Comparison of ENCODE assay signal across 8 cellular contexts in the genomic region with DNA sequence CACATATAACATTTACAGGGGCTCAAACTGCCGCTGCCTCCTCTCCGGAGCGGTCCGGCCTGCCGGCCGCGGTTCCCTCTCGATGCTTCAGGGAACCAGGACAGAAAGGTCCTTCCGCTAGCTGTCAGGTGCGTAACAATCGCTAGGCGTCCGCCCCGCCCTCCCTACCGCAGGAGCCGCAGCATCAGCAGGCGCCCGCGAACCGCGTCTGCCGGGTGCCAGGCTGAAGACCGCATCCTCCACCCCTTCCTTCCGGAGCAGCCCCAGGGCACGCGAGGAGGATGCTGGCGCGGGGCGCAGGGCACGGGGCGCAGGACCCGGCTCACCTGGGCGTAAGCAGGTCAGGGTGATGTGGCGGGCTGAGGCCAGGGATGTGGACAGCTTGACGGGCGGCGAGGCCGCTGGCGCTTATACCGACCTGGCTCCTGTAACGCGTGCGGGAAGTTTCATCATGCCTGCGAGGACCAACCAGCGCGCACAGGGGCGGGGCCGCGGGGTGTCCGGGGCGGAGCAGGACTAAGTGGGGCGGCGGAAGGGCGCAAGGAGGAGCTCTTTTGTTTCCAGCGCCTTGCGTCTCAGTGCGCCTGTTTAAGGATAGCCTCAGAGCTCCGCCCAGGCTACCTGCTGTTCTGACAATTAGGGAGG. TPM values are rescaled to one million over a fixed set of nuclear protein-coding genes. Genes with fewer than 3 reads are reported as not detected.
DNase-seq lines count a peak whose midpoint lies in the region; ATAC-seq, FAIRE-seq and TF ChIP-seq lines count a peak whose summit lies in the region.

A gene with protein sequence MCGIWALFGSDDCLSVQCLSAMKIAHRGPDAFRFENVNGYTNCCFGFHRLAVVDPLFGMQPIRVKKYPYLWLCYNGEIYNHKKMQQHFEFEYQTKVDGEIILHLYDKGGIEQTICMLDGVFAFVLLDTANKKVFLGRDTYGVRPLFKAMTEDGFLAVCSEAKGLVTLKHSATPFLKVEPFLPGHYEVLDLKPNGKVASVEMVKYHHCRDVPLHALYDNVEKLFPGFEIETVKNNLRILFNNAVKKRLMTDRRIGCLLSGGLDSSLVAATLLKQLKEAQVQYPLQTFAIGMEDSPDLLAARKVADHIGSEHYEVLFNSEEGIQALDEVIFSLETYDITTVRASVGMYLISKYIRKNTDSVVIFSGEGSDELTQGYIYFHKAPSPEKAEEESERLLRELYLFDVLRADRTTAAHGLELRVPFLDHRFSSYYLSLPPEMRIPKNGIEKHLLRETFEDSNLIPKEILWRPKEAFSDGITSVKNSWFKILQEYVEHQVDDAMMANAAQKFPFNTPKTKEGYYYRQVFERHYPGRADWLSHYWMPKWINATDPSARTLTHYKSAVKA (minus strand): TSS at position 384 of the 645 bp plus-strand sequence. CDS start 3,252 bp downstream, outside the sequence.

- peak within 1 kb of the TSS; percentile 78 for H3K9ac ChIP-seq in astrocyte (ENCODE audit: low read length)
- H3K9ac ChIP-seq in rectal smooth muscle tissue (ENCODE audit: low read length), result peak within 1 kb of the TSS; percentile 69

- intact Hi-C loops in aorta (cut with DNase I), result no loop called here

- DNase-seq in NCI-H1930 (lab: John Stamatoyannopoulos, UW), result peak; percentile 95 to 96
- DNase-seq in T-helper 22 cell (ENCODE audit: low read depth), result peak; percentile 62
- peak; percentile 84 for DNase-seq in astrocyte (ENCODE audit: low read depth)
- peak; percentile 85 for DNase-seq in hepatic stellate cell (ENCODE audit: low spot score)
- peak; percentile 94 to 96 for DNase-seq in aorta

- peaks cover 8% of the 10 kb centered on the region for H3K27me3 Mint-ChIP-seq in astrocyte (ENCODE audit: low read depth, unreplicated experiment)

- peak within 1 kb of the TSS; percentile 97 for H2AFZ ChIP-seq in astrocyte (ENCODE audit: low read depth, low read length)

- H3K4me1 ChIP-seq in astrocyte (ENCODE audit: insufficient read depth, low read length), result peaks cover 7% of the 10 kb centered on the region
- H3K4me1 ChIP-seq in rectal smooth muscle tissue (ENCODE audit: control insufficient read depth, insufficient read depth, low read length), result no peaks in the 10 kb centered on the region
- H3K4me1 ChIP-seq in aorta (ENCODE audit: control insufficient read depth in 1 of 2, insufficient read depth in 2 of 2, low read length in 2 of 2), result no peaks in the 10 kb centered on the region

- H3K36me3 ChIP-seq in astrocyte (ENCODE audit: insufficient read depth, low read length) (no peaks in the 10 kb centered on the region), rectal smooth muscle tissue (ENCODE audit: control insufficient read depth, insufficient read depth, low read length) (no peaks in the 10 kb centered on the region), aorta (ENCODE audit: control insufficient read depth in 1 of 2, insufficient read depth in 2 of 2, low read length in 1 of 2) (no peaks in the 10 kb centered on the region)

- FAIRE-seq in astrocyte (lab: Jason Lieb, UNC), result no peak

- peaks cover 2% of the 10 kb centered on the region for H3K9me3 Mint-ChIP-seq in astrocyte (ENCODE audit: unreplicated experiment)

- H3K36me3 Mint-ChIP-seq in astrocyte (ENCODE audit: low read depth, unreplicated experiment), result peaks cover 3% of the 10 kb centered on the region

- no peak for TF ChIP-seq CTCF in astrocyte (IDR thresholded peaks at IDR 0.05; ENCODE audit: insufficient read depth, low read depth, low read length)

- no peak within 1 kb of the TSS for H3K27ac ChIP-seq in astrocyte (ENCODE audit: low read depth, low read length)
- H3K27ac ChIP-seq in rectal smooth muscle tissue (ENCODE audit: low read depth, low read length), result peak within 1 kb of the TSS; percentile 68
- H3K27ac ChIP-seq in aorta (ENCODE audit: low read depth in 1 of 2, low read length in 2 of 2), result peak within 1 kb of the TSS in 1 of 2 donors; percentile 22

- WGBS in aorta, 2 donors, result 0% methylated on average over 53 to 58 of the region's 58 CpGs

- H3K27ac Mint-ChIP-seq in astrocyte (ENCODE audit: unreplicated experiment), result peak within 1 kb of the TSS; percentile 83

- peaks cover 2% of the 10 kb centered on the region for H3K4me1 Mint-ChIP-seq in astrocyte (ENCODE audit: low read depth, unreplicated experiment)

- H3K4me3 ChIP-seq in astrocyte (ENCODE audit: insufficient read depth, low read depth, low read length) (peak within 1 kb of the TSS; percentile 82), rectal smooth muscle tissue (ENCODE audit: low read length) (peak within 1 kb of the TSS; percentile 83), aorta (ENCODE audit: low read length in 2 of 2) (peak within 1 kb of the TSS; percentile 19 to 70)

- no peaks in the 10 kb centered on the region for H3K79me2 ChIP-seq in astrocyte (ENCODE audit: insufficient read depth, low read length)

- H3K4me3 Mint-ChIP-seq in astrocyte (ENCODE audit: unreplicated experiment), result peak within 1 kb of the TSS; percentile 95

- no peaks in the 10 kb centered on the region for H3K9me3 ChIP-seq in astrocyte (ENCODE audit: insufficient read depth, low read depth, low read length)
- no peaks in the 10 kb centered on the region for H3K9me3 ChIP-seq in aorta (ENCODE audit: control insufficient read depth, low read length)

- peak; percentile 99 for ATAC-seq in GM18502 (IDR thresholded peaks at IDR 0.05; ENCODE audit: poor library complexity, unreplicated experiment)
- ATAC-seq in HG02943 (IDR thresholded peaks at IDR 0.05; ENCODE audit: low read depth, unreplicated experiment), result peak; percentile 100
- peak; percentile 100 for ATAC-seq in aorta (ENCODE audit: low FRiP score)

- peak within 1 kb of the TSS; percentile 95 for H3K4me2 ChIP-seq in astrocyte (ENCODE audit: low read length)

- H3K27me3 ChIP-seq in astrocyte (ENCODE audit: insufficient read depth, low read length), result no peaks in the 10 kb centered on the region
- no peaks in the 10 kb centered on the region for H3K27me3 ChIP-seq in rectal smooth muscle tissue (ENCODE audit: control insufficient read depth, insufficient read depth, low read length)
- no peaks in the 10 kb centered on the region for H3K27me3 ChIP-seq in aorta (ENCODE audit: control insufficient read depth in 1 of 2, insufficient read depth in 2 of 2, low read length in 1 of 2)

- no peaks in the 10 kb centered on the region for H4K20me1 ChIP-seq in astrocyte (ENCODE audit: insufficient read depth, low read length)

RNA-seq across cellular contexts. Expression of the gene that starts here (rescaled TPM):
- total RNA-seq in astrocyte (149 and 155 TPM in 2 replicates), aorta (10 to 100 TPM; 15.7 to 23.1 TPM)
- polyA plus RNA-seq in aorta, result 10 to 100 TPM; 16.3 to 33.3 TPM
